ENCODE assay signal across 24 cellular contexts in genomic region chrX:68932611-68933010, GRCh38.
DNase-seq lines count a peak whose midpoint lies in the region; ATAC-seq, FAIRE-seq and TF ChIP-seq lines count a peak whose summit lies in the region.
"Had no signal": no experiment of that assay in that cellular context is flagged by ENCODE, and none has a peak within 500 bp of the region (broad histone marks: within the 10 kb centered on the region; RNA-seq: fewer than 3 reads in every experiment).

No MANE protein-coding gene starts in this region.

- H3K36me3 Mint-ChIP-seq in neural crest cell (ENCODE audit: low read depth): no peaks in the 10 kb centered on the region
- H3K36me3 Mint-ChIP-seq: CD14-positive monocyte; stimulated activated effector memory CD8-positive, alpha-beta T cell treated with anti-CD3 and anti-CD28 coated beads, Interleukin-12 subunit alpha, Interleukin-12 subunit beta, amount 100 ng/mL, for 72 hours had no signal

- no peak for TF ChIP-seq POLR2A in upper lobe of left lung (IDR thresholded peaks at IDR 0.05)

- no peak for TF ChIP-seq EP300 in upper lobe of left lung (IDR thresholded peaks at IDR 0.05)

- H3K9me3 Mint-ChIP-seq in neural crest cell: no peaks in the 10 kb centered on the region
- H3K9me3 Mint-ChIP-seq: CD14-positive monocyte; stimulated activated effector memory CD8-positive, alpha-beta T cell treated with anti-CD3 and anti-CD28 coated beads, Interleukin-12 subunit alpha, Interleukin-12 subunit beta, amount 100 ng/mL, for 72 hours had no signal

- 48 to 60% methylated on average over 4 of the region's 4 CpGs for WGBS in upper lobe of left lung, 2 donors

- no peaks in the 10 kb centered on the region for H3K27me3 ChIP-seq in right atrium auricular region
- no peaks in the 10 kb centered on the region for H3K27me3 ChIP-seq in upper lobe of left lung

- H3K27ac ChIP-seq in right atrium auricular region (peak overlapping the region in 1 of 2 donors; percentile 55), upper lobe of left lung (peak overlapping the region; percentile 43 to 64 (median 62))

- H3K27me3 Mint-ChIP-seq in neural crest cell (ENCODE audit: low read depth): peaks cover 2% of the 10 kb centered on the region

- intact Hi-C loops in Right ventricle myocardium inferior (cut with DNase I) (loop anchor here (5.0 kb wide), 2 partner anchors 35 to 65 kb away; no protein-coding TSS in a partner anchor), left cardiac atrium (cut with DNase I) (no loop called here)

- H3K27ac Mint-ChIP-seq in neural crest cell (ENCODE audit: unreplicated experiment): peak overlapping the region; percentile 87
- H3K27ac Mint-ChIP-seq: CD14-positive monocyte; stimulated activated effector memory CD8-positive, alpha-beta T cell treated with anti-CD3 and anti-CD28 coated beads, Interleukin-12 subunit alpha, Interleukin-12 subunit beta, amount 100 ng/mL, for 72 hours had no signal

- H3K4me1 Mint-ChIP-seq in neural crest cell: peaks cover 31% of the 10 kb centered on the region
- H3K4me1 Mint-ChIP-seq: stimulated activated effector memory CD8-positive, alpha-beta T cell treated with anti-CD3 and anti-CD28 coated beads, Interleukin-12 subunit alpha, Interleukin-12 subunit beta, amount 100 ng/mL, for 72 hours had no signal

- FAIRE-seq in GM19239 (lab: Jason Lieb, UNC): no peak
- FAIRE-seq: H54, K562, RCC 7860, TTC549 had no signal

- peak; percentile 63 for ATAC-seq in Right ventricle myocardium inferior
- ATAC-seq in left cardiac atrium: peak; percentile 48 to 80
- no peak for ATAC-seq in upper lobe of left lung (ENCODE audit: low FRiP score in 2 of 2)
- ATAC-seq: K562; stimulated activated effector memory CD8-positive, alpha-beta T cell treated with anti-CD3 and anti-CD28 coated beads, Interleukin-12 subunit alpha, Interleukin-12 subunit beta, amount 100 ng/mL, for 72 hours had no signal

- DNase-seq in Right ventricle myocardium inferior (ENCODE audit: missing footprints): no peak
- no peak for DNase-seq in right atrium auricular region (ENCODE audit: low spot score)
- DNase-seq in left cardiac atrium: no peak
- no peak for DNase-seq in neural crest cell (ENCODE audit: low read depth, low spot score)
- no peak for DNase-seq in upper lobe of left lung
- DNase-seq in NK-92 (lab: John Stamatoyannopoulos, UW; ENCODE audit: unreplicated experiment): no peak
- no peak for DNase-seq in GM19239 (ENCODE audit: insufficient read length, low spot score)
- no peak for DNase-seq in NCI-H2227 (lab: John Stamatoyannopoulos, UW; ENCODE audit: unreplicated experiment)
- DNase-seq: 8988T; activated CD4-positive, alpha-beta T cell treated with anti-CD3 and anti-CD28 coated beads for 48 hours; activated CD8-positive, alpha-beta memory T cell treated with anti-CD3 and anti-CD28 coated beads, Interleukin-2, amount 50 U/mL, for 4 hours; activated gamma-delta T cell; DMS79; erythroblast; NCI-H2081 treated with DMSO at 0.1 percent for 48 hours; NCI-H82; occipital lobe; stimulated activated CD4-positive, alpha-beta T cell treated with anti-CD3 and anti-CD28 coated beads, Interleukin-12 subunit alpha, Interleukin-12 subunit beta, amount 100 ng/mL, for 4 hours had no signal

- H3K4me3 ChIP-seq in right atrium auricular region (no peak overlapping the region), upper lobe of left lung (no peak overlapping the region)
- H3K4me3 ChIP-seq: K562 had no signal

- no peaks in the 10 kb centered on the region for H3K36me3 ChIP-seq in right atrium auricular region
- no peaks in the 10 kb centered on the region for H3K36me3 ChIP-seq in upper lobe of left lung

- TF ChIP-seq CTCF in right atrium auricular region (IDR thresholded peaks at IDR 0.05): no peak
- no peak for TF ChIP-seq CTCF in neural crest cell (conservative IDR thresholded peaks at IDR 0.05)
- TF ChIP-seq CTCF in upper lobe of left lung (IDR thresholded peaks at IDR 0.05): no peak

- H3K9me3 ChIP-seq in right atrium auricular region (no peaks in the 10 kb centered on the region), upper lobe of left lung (no peaks in the 10 kb centered on the region)

- H3K4me1 ChIP-seq in right atrium auricular region (peaks cover 0 to 28% of the 10 kb centered on the region in 2 donors), upper lobe of left lung (peaks cover 0 to 13% (median 0%) of the 10 kb centered on the region in 4 donors)

- no peak overlapping the region for H3K4me3 Mint-ChIP-seq in neural crest cell
- H3K4me3 Mint-ChIP-seq: CD14-positive monocyte; stimulated activated effector memory CD8-positive, alpha-beta T cell treated with anti-CD3 and anti-CD28 coated beads, Interleukin-12 subunit alpha, Interleukin-12 subunit beta, amount 100 ng/mL, for 72 hours had no signal

Comparison
In these comparisons a context has a peak if more than half of its experiments do, and no peak if none do; other contexts are left out.
1. ATAC-seq: peak in Right ventricle myocardium inferior (single experiment) and left cardiac atrium (2 of 2); none in upper lobe of left lung (0 of 2).